1 cellular context compared by ENCODE assay signal in the genomic region with DNA sequence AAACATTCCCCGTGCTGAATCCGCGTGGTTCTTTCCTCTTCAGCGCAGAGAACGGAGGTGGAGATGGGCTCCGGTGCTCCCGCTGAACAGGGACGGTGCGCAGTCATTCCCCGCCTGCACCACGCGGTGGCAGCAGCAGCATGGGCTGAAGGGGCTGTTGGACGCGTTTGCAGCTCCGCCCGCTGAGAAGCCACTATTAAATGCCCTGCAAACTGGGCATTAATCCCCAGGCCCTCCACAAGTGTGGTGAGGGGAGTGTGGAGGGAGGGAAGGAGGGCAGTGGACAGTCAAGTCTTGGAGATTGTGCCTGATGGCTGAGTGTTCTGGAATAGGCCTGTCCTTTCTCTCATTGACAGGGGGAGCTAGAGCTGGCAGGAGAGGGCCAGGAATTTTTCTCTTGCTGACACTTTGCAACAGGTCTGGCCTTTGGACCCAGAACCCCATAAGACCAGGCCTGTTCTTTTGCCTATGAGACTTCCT.
TF ChIP-seq lines count a peak whose summit lies in the region.

No MANE protein-coding gene starts in this region.

TF ChIP-seq in HEK293, 187 proteins besides CTCF, POLR2A, EP300 and RAD21 (continued from another document):
- TF ChIP-seq, protein P1, sequence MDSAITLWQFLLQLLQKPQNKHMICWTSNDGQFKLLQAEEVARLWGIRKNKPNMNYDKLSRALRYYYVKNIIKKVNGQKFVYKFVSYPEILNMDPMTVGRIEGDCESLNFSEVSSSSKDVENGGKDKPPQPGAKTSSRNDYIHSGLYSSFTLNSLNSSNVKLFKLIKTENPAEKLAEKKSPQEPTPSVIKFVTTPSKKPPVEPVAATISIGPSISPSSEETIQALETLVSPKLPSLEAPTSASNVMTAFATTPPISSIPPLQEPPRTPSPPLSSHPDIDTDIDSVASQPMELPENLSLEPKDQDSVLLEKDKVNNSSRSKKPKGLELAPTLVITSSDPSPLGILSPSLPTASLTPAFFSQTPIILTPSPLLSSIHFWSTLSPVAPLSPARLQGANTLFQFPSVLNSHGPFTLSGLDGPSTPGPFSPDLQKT (IDR thresholded peaks at IDR 0.05; ENCODE audit: borderline replicate concordance, low read depth, low read length) = no peak
- no peak for TF ChIP-seq KLF10 (tag by site-specific recombination; IDR thresholded peaks at IDR 0.05)
- TF ChIP-seq GLIS2 (tag by site-specific recombination; IDR thresholded peaks at IDR 0.05) = no peak
- TF ChIP-seq ZNF843 (tag by site-specific recombination; IDR thresholded peaks at IDR 0.05) = no peak
- TF ChIP-seq ZNF785 (tag by site-specific recombination; IDR thresholded peaks at IDR 0.05) = no peak
- no peak for TF ChIP-seq KLF9 (tag by site-specific recombination; IDR thresholded peaks at IDR 0.05; ENCODE audit: low read depth)
- TF ChIP-seq ZNF133 (tag by site-specific recombination; IDR thresholded peaks at IDR 0.05) = no peak
- no peak for TF ChIP-seq ZNF792 (tag by site-specific recombination; IDR thresholded peaks at IDR 0.05)
- peak; percentile 86 for TF ChIP-seq ZNF654 (tag by site-specific recombination; IDR thresholded peaks at IDR 0.05; ENCODE audit: low read depth)
- TF ChIP-seq SCRT1 (tag by site-specific recombination; IDR thresholded peaks at IDR 0.05; ENCODE audit: borderline replicate concordance) = peak; percentile 79; the same call in 1 of the 2 replicates
- peak; percentile 29; the same call in 1 of the 2 replicates for TF ChIP-seq ZBTB8A (tag by site-specific recombination; IDR thresholded peaks at IDR 0.05)
- peak; percentile 46; the same call in 1 of the 2 replicates for TF ChIP-seq ZBTB17 (tag by site-specific recombination; IDR thresholded peaks at IDR 0.05)
- TF ChIP-seq, protein P2, sequence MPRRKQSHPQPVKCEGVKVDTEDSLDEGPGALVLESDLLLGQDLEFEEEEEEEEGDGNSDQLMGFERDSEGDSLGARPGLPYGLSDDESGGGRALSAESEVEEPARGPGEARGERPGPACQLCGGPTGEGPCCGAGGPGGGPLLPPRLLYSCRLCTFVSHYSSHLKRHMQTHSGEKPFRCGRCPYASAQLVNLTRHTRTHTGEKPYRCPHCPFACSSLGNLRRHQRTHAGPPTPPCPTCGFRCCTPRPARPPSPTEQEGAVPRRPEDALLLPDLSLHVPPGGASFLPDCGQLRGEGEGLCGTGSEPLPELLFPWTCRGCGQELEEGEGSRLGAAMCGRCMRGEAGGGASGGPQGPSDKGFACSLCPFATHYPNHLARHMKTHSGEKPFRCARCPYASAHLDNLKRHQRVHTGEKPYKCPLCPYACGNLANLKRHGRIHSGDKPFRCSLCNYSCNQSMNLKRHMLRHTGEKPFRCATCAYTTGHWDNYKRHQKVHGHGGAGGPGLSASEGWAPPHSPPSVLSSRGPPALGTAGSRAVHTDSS (tag by site-specific recombination; IDR thresholded peaks at IDR 0.05) = no peak
- peak; percentile 54 for TF ChIP-seq ZIC2 (tag by site-specific recombination; IDR thresholded peaks at IDR 0.05)
- no peak for TF ChIP-seq ZNF266 (tag by site-specific recombination; IDR thresholded peaks at IDR 0.05; ENCODE audit: low read depth)
- TF ChIP-seq ZNF341 (tag by site-specific recombination; IDR thresholded peaks at IDR 0.05; ENCODE audit: low read depth) = peak; percentile 19; the same call in 1 of the 2 replicates
- no peak for TF ChIP-seq ZFP41 (tag by site-specific recombination; IDR thresholded peaks at IDR 0.05; ENCODE audit: borderline replicate concordance)
- TF ChIP-seq OSR2 (tag by site-specific recombination; IDR thresholded peaks at IDR 0.05) = no peak
- TF ChIP-seq ZNF837 (tag by site-specific recombination; IDR thresholded peaks at IDR 0.05) = no peak
- TF ChIP-seq YY1 (tag by site-specific recombination; IDR thresholded peaks at IDR 0.05) = no peak
